In the genomic region with DNA sequence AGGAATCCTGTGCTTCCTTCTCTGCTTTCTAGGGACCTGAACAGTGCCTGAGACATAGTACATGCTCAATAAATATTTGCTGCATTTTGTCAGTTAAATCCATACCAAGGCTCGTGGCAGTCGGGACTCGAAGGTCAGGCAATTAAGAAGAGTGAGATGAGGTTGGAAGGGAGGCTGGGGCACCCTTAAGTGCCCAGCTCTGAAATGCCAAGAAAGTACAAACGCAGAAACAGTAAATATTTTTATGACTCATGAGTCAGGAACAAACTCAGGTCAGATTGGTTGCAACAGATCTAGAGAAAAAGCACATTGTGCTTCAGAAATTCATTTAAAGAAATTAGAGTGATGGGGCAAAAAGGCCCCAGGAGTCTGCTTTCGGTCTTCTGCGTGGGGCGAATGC, we compare ENCODE assay signal across 23 cellular contexts.
"Had no signal": no experiment of that assay in that cellular context is flagged by ENCODE, and none has a peak within 500 bp of the region (broad histone marks: within the 10 kb centered on the region; RNA-seq: fewer than 3 reads in every experiment).

No MANE protein-coding gene starts in this region.

- ATAC-seq: activated T-cell treated with anti-CD3 and anti-CD28 coated beads, Interleukin-2, amount 50 U/mL, for 72 hours; lower lobe of right lung; natural killer cell treated with Interleukin-12 subunit alpha and Interleukin-12 subunit beta and Interleukin-15 and Interleukin-18, amount 100 ng/mL, for 72 hours; stimulated activated naive B cell treated with anti-CD40 and anti-IgM and Interleukin-4, amounts not matched to agents 10 μg/mL and 1 μg/mL and 100 μg/mL, for 72 hours; T-helper 17 cell had no signal

- H3K27me3 ChIP-seq: ascending aorta, breast epithelium, thyroid gland, uterus had no signal

- H3K4me3 Mint-ChIP-seq: activated T-cell treated with anti-CD3 and anti-CD28 coated beads, Interleukin-2, amount 50 U/mL, for 72 hours; mesothelial cell of epicardium; natural killer cell treated with Interleukin-12 subunit alpha and Interleukin-12 subunit beta and Interleukin-15 and Interleukin-18, amount 100 ng/mL, for 72 hours; stimulated activated naive B cell treated with anti-CD40 and anti-IgM and Interleukin-4, amounts not matched to agents 10 μg/mL and 1 μg/mL and 100 μg/mL, for 72 hours; T-helper 17 cell had no signal

- H3K9me3 ChIP-seq: ascending aorta, breast epithelium, lower lobe of right lung, thyroid gland, uterus had no signal

- DNase-seq: activated CD4-positive, alpha-beta T cell treated with anti-CD3 and anti-CD28 coated beads for 1 hour; activated effector memory CD4-positive, alpha-beta T cell treated with anti-CD3 and anti-CD28 coated beads, Interleukin-2, amount 50 U/mL, for 16 hours; activated naive CD4-positive, alpha-beta T cell treated with anti-CD3 and anti-CD28 coated beads, Interleukin-2, amount 50 U/mL, for 16 hours; activated T-cell treated with anti-CD3 and anti-CD28 coated beads, Interleukin-2, amount 50 U/mL, for 72 hours; cerebellar nuclear complex; cortex of kidney; foreskin fibroblast; glutamatergic neuron; hypothalamus; islet precursor cell; lower lobe of right lung; nucleus accumbens; retina; spleen; stimulated activated naive B cell treated with anti-CD40 and anti-IgM and Interleukin-4, amounts not matched to agents 10 μg/mL and 1 μg/mL and 100 μg/mL, for 72 hours; T-helper 17 cell; thyroid gland; uterus; WERI-Rb-1 had no signal

- H3K4me1 Mint-ChIP-seq: stimulated activated naive B cell treated with anti-CD40 and anti-IgM and Interleukin-4, amounts not matched to agents 10 μg/mL and 1 μg/mL and 100 μg/mL, for 72 hours; T-helper 17 cell had no signal

- H3K36me3 ChIP-seq: ascending aorta, breast epithelium, lower lobe of right lung, spleen, thyroid gland, uterus, WERI-Rb-1 had no signal

- H3K4me1 ChIP-seq: ascending aorta, breast epithelium, lower lobe of right lung, spleen, thyroid gland, uterus had no signal

- H3K27ac ChIP-seq: ascending aorta, lower lobe of right lung, spleen, thyroid gland, uterus, WERI-Rb-1 had no signal

- H3K27ac Mint-ChIP-seq: activated T-cell treated with anti-CD3 and anti-CD28 coated beads, Interleukin-2, amount 50 U/mL, for 72 hours; mesothelial cell of epicardium; natural killer cell treated with Interleukin-12 subunit alpha and Interleukin-12 subunit beta and Interleukin-15 and Interleukin-18, amount 100 ng/mL, for 72 hours; stimulated activated naive B cell treated with anti-CD40 and anti-IgM and Interleukin-4, amounts not matched to agents 10 μg/mL and 1 μg/mL and 100 μg/mL, for 72 hours; T-helper 17 cell had no signal

- H3K4me3 ChIP-seq: ascending aorta, breast epithelium, lower lobe of right lung, spleen, thyroid gland, uterus had no signal

- H3K27me3 Mint-ChIP-seq: T-helper 17 cell had no signal

- H3K36me3 Mint-ChIP-seq: mesothelial cell of epicardium; natural killer cell treated with Interleukin-12 subunit alpha and Interleukin-12 subunit beta and Interleukin-15 and Interleukin-18, amount 100 ng/mL, for 72 hours; stimulated activated naive B cell treated with anti-CD40 and anti-IgM and Interleukin-4, amounts not matched to agents 10 μg/mL and 1 μg/mL and 100 μg/mL, for 72 hours had no signal
